Comparison of ENCODE assay signal across 8 cellular contexts in genomic region chr11:95228081-95228859, GRCh38. TPM values are rescaled to one million over a fixed set of nuclear protein-coding genes. Genes with fewer than 3 reads are reported as not detected.
DNase-seq lines count a peak whose midpoint lies in the region; ATAC-seq and TF ChIP-seq lines count a peak whose summit lies in the region.

No MANE protein-coding gene starts in this region.

- H3F3A ChIP-seq in neural cell (ENCODE audit: insufficient read depth, low read length, poor library complexity, severe bottlenecking) = peaks cover 7% of the 10 kb centered on the region

- intact Hi-C loops in dorsolateral prefrontal cortex (cut with DNase I) (no loop called here), Right ventricle myocardium inferior (cut with DNase I) (no loop called here)

- H3K4me1 ChIP-seq in CD8-positive, alpha-beta memory T cell (ENCODE audit: insufficient read depth, low read length) = peaks cover 20% of the 10 kb centered on the region
- H3K4me1 ChIP-seq in NT2/D1 (ENCODE audit: insufficient read depth, insufficient read length) = no peaks in the 10 kb centered on the region

- no peaks in the 10 kb centered on the region for H3K27me3 ChIP-seq in CD8-positive, alpha-beta memory T cell (ENCODE audit: insufficient read depth, low read length, poor library complexity, severe bottlenecking)
- H3K27me3 ChIP-seq in NT2/D1 (ENCODE audit: insufficient read depth, insufficient read length) (peaks cover 2% of the 10 kb centered on the region), dorsolateral prefrontal cortex (no peaks in the 10 kb centered on the region), neural cell (ENCODE audit: insufficient read depth, low read depth, low read length) (no peaks in the 10 kb centered on the region)

- H3K9me2 ChIP-seq in neural cell (ENCODE audit: insufficient read depth, low read length) = no peaks in the 10 kb centered on the region

- no peak overlapping the region for H3K27ac Mint-ChIP-seq in CD8-positive, alpha-beta memory T cell

- TF ChIP-seq CTCF in dorsolateral prefrontal cortex (IDR thresholded peaks at IDR 0.05 in 54 of 56, conservative IDR thresholded peaks at IDR 0.05 in 2 of 56; ENCODE audit: low read depth in 1 of 56, partially characterized antibody in 56 of 56) (no peak), neural cell (IDR thresholded peaks at IDR 0.05; ENCODE audit: poor library complexity, severe bottlenecking) (no peak)

- H3K36me3 ChIP-seq in CD8-positive, alpha-beta memory T cell (ENCODE audit: insufficient read depth, low read length) = no peaks in the 10 kb centered on the region
- H3K36me3 ChIP-seq in NT2/D1 (ENCODE audit: insufficient read depth, insufficient read length, low read length) (no peaks in the 10 kb centered on the region), neural cell (ENCODE audit: insufficient read depth, low read length) (no peaks in the 10 kb centered on the region)

- H3K9me3 Mint-ChIP-seq in CD8-positive, alpha-beta memory T cell = no peaks in the 10 kb centered on the region

- no peaks in the 10 kb centered on the region for H4K20me1 ChIP-seq in neural cell (ENCODE audit: insufficient read depth)

- no peak overlapping the region for H2AFZ ChIP-seq in neural cell (ENCODE audit: low read depth, low read length)

- H3K79me2 ChIP-seq in neural cell (replicated peaks; ENCODE audit: insufficient read depth, low read length) = peaks cover 57% of the 10 kb centered on the region

- H3K4me3 Mint-ChIP-seq in CD8-positive, alpha-beta memory T cell = peak overlapping the region; percentile 9 to 92 (median 60)

- no peak for ATAC-seq in HG02973 (IDR thresholded peaks at IDR 0.05; ENCODE audit: unreplicated experiment)
- no peak for ATAC-seq in HG02642 (IDR thresholded peaks at IDR 0.05; ENCODE audit: poor library complexity, unreplicated experiment)
- no peak for ATAC-seq in Right ventricle myocardium inferior

- H3K9me3 ChIP-seq in CD8-positive, alpha-beta memory T cell (ENCODE audit: low read length) = no peaks in the 10 kb centered on the region
- H3K9me3 ChIP-seq in NT2/D1 (ENCODE audit: insufficient read depth, low read length) (no peaks in the 10 kb centered on the region), neural cell (ENCODE audit: low read length) (no peaks in the 10 kb centered on the region)

- peaks cover 0 to 22% (median 0%) of the 10 kb centered on the region in 3 donors for H3K36me3 Mint-ChIP-seq in CD8-positive, alpha-beta memory T cell

- H3K4me3 ChIP-seq in CD8-positive, alpha-beta memory T cell (ENCODE audit: low read length) = peak overlapping the region; percentile 12
- H3K4me3 ChIP-seq in NT2/D1 (ENCODE audit: insufficient read length, low read depth) = peak overlapping the region; percentile 2
- peak overlapping the region in 57 of 59 donors; percentile 65 to 96 (median 87) for H3K4me3 ChIP-seq in dorsolateral prefrontal cortex
- H3K4me3 ChIP-seq in neural cell (ENCODE audit: low read length) = peak overlapping the region; percentile 81

- POLR2A ChIA-PET in CD8-positive, alpha-beta memory T cell (lab: Charles Lee) = no interaction called here

- no peaks in the 10 kb centered on the region for H3K27me3 Mint-ChIP-seq in CD8-positive, alpha-beta memory T cell

- no peak overlapping the region for H3K9ac ChIP-seq in NT2/D1 (ENCODE audit: insufficient read length, low read depth)
- no peak overlapping the region for H3K9ac ChIP-seq in neural cell (ENCODE audit: low read length)

- no peak for TF ChIP-seq RAD21 in neural cell (conservative IDR thresholded peaks at IDR 0.05)

- TF ChIP-seq EP300 in neural cell (conservative IDR thresholded peaks at IDR 0.05; ENCODE audit: poor library complexity, severe bottlenecking) = no peak

- DNase-seq in CD8-positive, alpha-beta memory T cell = no peak
- DNase-seq in NT2/D1 (ENCODE audit: low read depth, low spot score) (no peak), dorsolateral prefrontal cortex (no peak), midbrain (lab: John Stamatoyannopoulos, UW) (no peak), Right ventricle myocardium inferior (ENCODE audit: missing footprints) (no peak)

- H3K4me2 ChIP-seq in neural cell (ENCODE audit: low read length) = peak overlapping the region; percentile 90

- CTCF ChIA-PET in CD8-positive, alpha-beta memory T cell (lab: Charles Lee) = interaction anchor here (1.7 to 1.9 kb wide), 4 partner anchors 23 to 477 kb away, joined by 4 to 12 read pairs (median 9); no protein-coding TSS in a partner anchor

- H3K27ac ChIP-seq in CD8-positive, alpha-beta memory T cell (ENCODE audit: low read depth, low read length) = no peak overlapping the region
- peak overlapping the region in 42 of 59 donors; percentile 1 to 99 (median 94) for H3K27ac ChIP-seq in dorsolateral prefrontal cortex
- no peak overlapping the region for H3K27ac ChIP-seq in neural cell (ENCODE audit: low read length)

- peaks cover 36 to 65% (median 60%) of the 10 kb centered on the region in 3 donors for H3K4me1 Mint-ChIP-seq in CD8-positive, alpha-beta memory T cell

TF ChIP-seq in neural cell, 6 proteins besides CTCF, POLR2A, EP300 and RAD21:
- TF ChIP-seq EZH2 (IDR thresholded peaks at IDR 0.05; ENCODE audit: borderline replicate concordance, insufficient read depth, low read length, poor library complexity, severe bottlenecking) = no peak
- no peak for TF ChIP-seq REST (IDR thresholded peaks at IDR 0.05; ENCODE audit: borderline replicate concordance)
- no peak for TF ChIP-seq POLR2AphosphoS5 (IDR thresholded peaks at IDR 0.05)
- TF ChIP-seq TAF1 (IDR thresholded peaks at IDR 0.05; ENCODE audit: low read depth) = no peak
- TF ChIP-seq SMC3 (conservative IDR thresholded peaks at IDR 0.05; ENCODE audit: poor library complexity) = no peak
- no peak for TF ChIP-seq MXI1 (conservative IDR thresholded peaks at IDR 0.05; ENCODE audit: poor library complexity, severe bottlenecking)

RNA-seq across cellular contexts. Expression of gene SESN3, which starts 2.7 kb away (rescaled TPM):
- total RNA-seq in CD8-positive, alpha-beta memory T cell = 10 to 100 TPM; 18.8 to 19.7 TPM
- polyA plus RNA-seq in CD8-positive, alpha-beta memory T cell = 2.1 TPM
- total RNA-seq in dorsolateral prefrontal cortex = 100 to 1,000 TPM in 100 of 120 experiments, 10 to 100 TPM in 20; 59.6 to 186 (median 116) TPM
- 9.4 and 11.1 TPM in 2 replicates for polyA plus RNA-seq in neural cell
- polyA minus RNA-seq in neural cell = 36.5 and 43.1 TPM in 2 replicates
- 6.0 TPM for total RNA-seq in Right ventricle myocardium inferior

Comparison
In these comparisons a context has a peak if more than half of its experiments do, and no peak if none do; other contexts are left out.
1. H3K27ac ChIP-seq: peak in dorsolateral prefrontal cortex (42 of 59); none in CD8-positive, alpha-beta memory T cell (single experiment) and neural cell (single experiment).
2. H3K4me3 ChIP-seq: peak in every context shown above with its lines; median percentile 87 in dorsolateral prefrontal cortex; 81 in neural cell; 12 in CD8-positive, alpha-beta memory T cell; 2 in NT2/D1.